In genomic region chr16:19523559-19524355, GRCh38 we compare ENCODE assay signal across 1 cellular context.
TF ChIP-seq lines count a peak whose summit lies in the region.

Gene CCP110, plus strand, starts transcription at chr16:19523942. Its CDS starts 3,940 bp downstream, at chr16:19527882.

TF ChIP-seq in SK-N-SH, 30 proteins besides CTCF, POLR2A, EP300 and RAD21 (continued from another document):
- TF ChIP-seq REST (IDR thresholded peaks at IDR 0.05; ENCODE audit: low read depth, low read length) (no peak), USF2 (IDR thresholded peaks at IDR 0.05; ENCODE audit: borderline replicate concordance, low read depth, low read length) (no peak), TCF12 (IDR thresholded peaks at IDR 0.05) (no peak), RFX5 (IDR thresholded peaks at IDR 0.05; ENCODE audit: low read length) (peak; percentile 46; the same call in 1 of the 2 replicates), GATA2 (CRISPR knock-in tag; IDR thresholded peaks at IDR 0.05) (no peak), ELF1 (IDR thresholded peaks at IDR 0.05) (peak; percentile 80), USF1 (IDR thresholded peaks at IDR 0.05; ENCODE audit: borderline replicate concordance, low read depth) (no peak), GABPA (IDR thresholded peaks at IDR 0.05; ENCODE audit: low read depth) (peak; percentile 79), ZBTB33 (IDR thresholded peaks at IDR 0.05; ENCODE audit: borderline replicate concordance, low read depth) (peak; percentile 90), MAX (IDR thresholded peaks at IDR 0.05; ENCODE audit: low read depth) (peak; percentile 43; the same call in 1 of the 2 replicates), SIN3A (IDR thresholded peaks at IDR 0.05; ENCODE audit: borderline replicate concordance, low read depth, low read length) (peak; percentile 76; the same call in 1 of the 2 replicates), FOXM1 (IDR thresholded peaks at IDR 0.05; ENCODE audit: low read depth) (no peak), SMC3 (IDR thresholded peaks at IDR 0.05; ENCODE audit: low read depth, low read length) (no peak), NRF1 (IDR thresholded peaks at IDR 0.05; ENCODE audit: low read depth, low read length) (peak; percentile 13; the same call in 1 of the 2 replicates)
